ENCODE assay signal across 9 cellular contexts in the genomic region with DNA sequence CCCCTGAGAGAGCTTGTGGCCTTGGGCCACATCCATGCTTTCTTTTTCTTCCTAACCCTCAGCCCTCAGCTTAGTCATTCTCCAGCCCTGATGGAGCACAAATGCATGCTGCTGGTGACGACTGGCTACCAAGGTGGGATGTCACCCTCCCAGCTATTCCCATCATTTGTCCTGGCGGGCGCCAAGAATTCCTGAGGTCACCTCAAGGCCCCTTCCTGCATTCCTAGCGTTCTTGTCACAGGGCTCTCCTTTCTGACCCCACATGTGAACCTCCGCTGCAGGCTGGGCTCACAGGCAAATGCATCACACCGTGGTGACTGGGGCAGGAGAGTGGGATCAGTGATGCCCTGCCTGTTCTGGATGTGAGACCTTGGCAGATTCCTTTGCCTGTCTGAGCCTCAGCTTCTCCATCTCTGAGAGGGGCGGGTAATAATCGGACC. TPM values are rescaled to one million over a fixed set of nuclear protein-coding genes. Genes with fewer than 3 reads are reported as not detected.
A peak's percentile ranks its signal among the peaks of the same experiment; 100 is the strongest.
DNase-seq lines count a peak whose midpoint lies in the region; ATAC-seq and TF ChIP-seq lines count a peak whose summit lies in the region.
"Had no signal": no experiment of that assay in that cellular context is flagged by ENCODE, and none has a peak within 500 bp of the region (broad histone marks: within the 10 kb centered on the region; RNA-seq: fewer than 3 reads in every experiment).

No MANE protein-coding gene starts in this region.

- peak overlapping the region; percentile 81 for H3K27ac Mint-ChIP-seq in activated CD8-positive, alpha-beta T cell treated with anti-CD3 and anti-CD28 coated beads for 36 hours
- no peak overlapping the region for H3K27ac Mint-ChIP-seq in activated CD8-positive, alpha-beta T cell treated with anti-CD3 and anti-CD28 coated beads, Interleukin-2, amount 10 ng/mL, durations not matched to agents 7 days and 5 days
- H3K27ac Mint-ChIP-seq in WTC11: peak overlapping the region; percentile 57; the same call in 1 of the 2 replicates

- ATAC-seq in activated CD8-positive, alpha-beta T cell treated with anti-CD3 and anti-CD28 coated beads for 36 hours: no peak
- no peak for ATAC-seq in activated CD8-positive, alpha-beta T cell treated with anti-CD3 and anti-CD28 coated beads, Interleukin-2, amount 10 ng/mL, durations not matched to agents 7 days and 5 days
- ATAC-seq in WTC11 (peak; percentile 26), GM21723 (IDR thresholded peaks at IDR 0.05; ENCODE audit: unreplicated experiment) (no peak), GM19463 (IDR thresholded peaks at IDR 0.05; ENCODE audit: unreplicated experiment) (no peak)

- no peak overlapping the region for H3K4me3 Mint-ChIP-seq in activated CD8-positive, alpha-beta T cell treated with anti-CD3 and anti-CD28 coated beads for 36 hours
- no peak overlapping the region for H3K4me3 Mint-ChIP-seq in activated CD8-positive, alpha-beta T cell treated with anti-CD3 and anti-CD28 coated beads, Interleukin-2, amount 10 ng/mL, durations not matched to agents 7 days and 5 days
- H3K4me3 Mint-ChIP-seq in WTC11: no peak overlapping the region

- no peak for DNase-seq in activated CD8-positive, alpha-beta T cell treated with anti-CD3 and anti-CD28 coated beads for 36 hours
- no peak for DNase-seq in activated CD8-positive, alpha-beta T cell treated with anti-CD3 and anti-CD28 coated beads, Interleukin-2, amount 10 ng/mL, durations not matched to agents 7 days and 5 days
- DNase-seq in WTC11 (ENCODE audit: low spot score) (peak; percentile 34), hepatocyte (ENCODE audit: low spot score) (no peak), tibial artery (no peak), NCI-H524 (lab: John Stamatoyannopoulos, UW) (no peak)
- DNase-seq: BE2C had no signal

- CTCF ChIA-PET in activated CD8-positive, alpha-beta T cell treated with anti-CD3 and anti-CD28 coated beads for 36 hours (lab: Charles Lee): interaction anchor here (1.4 to 2.0 kb wide), 3 partner anchors 9 to 210 kb away, joined by 3 to 5 read pairs (median 3); a partner anchor contains a TSS
- CTCF ChIA-PET in activated CD8-positive, alpha-beta T cell treated with anti-CD3 and anti-CD28 coated beads, Interleukin-2, amount 10 ng/mL, durations not matched to agents 7 days and 5 days (lab: Charles Lee): interaction anchor here (0.6 to 2.3 kb wide), 2 partner anchors 103 to 126 kb away, joined by 3 to 11 read pairs; no protein-coding TSS in a partner anchor
- CTCF ChIA-PET in WTC11 (lab: Charles Lee): interaction anchor here (1.1 to 4.1 kb wide), 5 partner anchors 24 to 126 kb away, joined by 3 to 34 read pairs (median 6); no protein-coding TSS in a partner anchor

- H3K4me1 Mint-ChIP-seq in activated CD8-positive, alpha-beta T cell treated with anti-CD3 and anti-CD28 coated beads for 36 hours (ENCODE audit: low read depth): peaks cover 34% of the 10 kb centered on the region
- H3K4me1 Mint-ChIP-seq in activated CD8-positive, alpha-beta T cell treated with anti-CD3 and anti-CD28 coated beads, Interleukin-2, amount 10 ng/mL, durations not matched to agents 7 days and 5 days (ENCODE audit: low read depth): peaks cover 28% of the 10 kb centered on the region
- peaks cover 43% of the 10 kb centered on the region for H3K4me1 Mint-ChIP-seq in WTC11

- H3K9me2 ChIP-seq in hepatocyte (replicated peaks; ENCODE audit: insufficient read depth): no peaks in the 10 kb centered on the region

- intact Hi-C loops in activated CD8-positive, alpha-beta T cell treated with anti-CD3 and anti-CD28 coated beads for 36 hours (cut with micrococcal nuclease): no loop called here
- intact Hi-C loops in tibial artery (cut with DNase I; ENCODE audit: low total_unique reads): loop anchor here (10.0 kb wide), 1 partner anchor 85 kb away; no protein-coding TSS in a partner anchor

- H3K36me3 ChIP-seq in hepatocyte (replicated peaks; ENCODE audit: insufficient read depth, low read depth) (no peaks in the 10 kb centered on the region), tibial artery (no peaks in the 10 kb centered on the region)
- H3K36me3 ChIP-seq: BE2C had no signal

- no peak overlapping the region for H2AFZ ChIP-seq in hepatocyte

- H3K4me3 ChIP-seq in hepatocyte: no peak overlapping the region
- no peak overlapping the region for H3K4me3 ChIP-seq in tibial artery

- H3K4me2 ChIP-seq in hepatocyte: no peak overlapping the region

- TF ChIP-seq CTCF in activated CD8-positive, alpha-beta T cell treated with anti-CD3 and anti-CD28 coated beads for 36 hours (IDR thresholded peaks at IDR 0.05): no peak
- TF ChIP-seq CTCF in WTC11 (IDR thresholded peaks at IDR 0.05): no peak
- TF ChIP-seq CTCF in hepatocyte (IDR thresholded peaks at IDR 0.05; ENCODE audit: poor library complexity): no peak
- no peak for TF ChIP-seq CTCF in tibial artery (IDR thresholded peaks at IDR 0.05)

- WGBS in hepatocyte (ENCODE audit: low lambda C conversion rate, missing lambda C conversion rate): 77% methylated on average over 8 of the region's 8 CpGs

- no peaks in the 10 kb centered on the region for H3K9me3 Mint-ChIP-seq in activated CD8-positive, alpha-beta T cell treated with anti-CD3 and anti-CD28 coated beads for 36 hours
- H3K9me3 Mint-ChIP-seq in activated CD8-positive, alpha-beta T cell treated with anti-CD3 and anti-CD28 coated beads, Interleukin-2, amount 10 ng/mL, durations not matched to agents 7 days and 5 days (ENCODE audit: insufficient read depth): no peaks in the 10 kb centered on the region
- H3K9me3 Mint-ChIP-seq in WTC11: no peaks in the 10 kb centered on the region

- no peaks in the 10 kb centered on the region for H3K36me3 Mint-ChIP-seq in activated CD8-positive, alpha-beta T cell treated with anti-CD3 and anti-CD28 coated beads for 36 hours (ENCODE audit: low read depth)
- H3K36me3 Mint-ChIP-seq in activated CD8-positive, alpha-beta T cell treated with anti-CD3 and anti-CD28 coated beads, Interleukin-2, amount 10 ng/mL, durations not matched to agents 7 days and 5 days (ENCODE audit: low read depth): no peaks in the 10 kb centered on the region
- H3K36me3 Mint-ChIP-seq in WTC11: no peaks in the 10 kb centered on the region

- H3K27me3 ChIP-seq in hepatocyte: no peaks in the 10 kb centered on the region
- no peaks in the 10 kb centered on the region for H3K27me3 ChIP-seq in tibial artery
- H3K27me3 ChIP-seq: BE2C had no signal

- H3K79me2 ChIP-seq in hepatocyte: no peaks in the 10 kb centered on the region

- no peaks in the 10 kb centered on the region for H3K9me3 ChIP-seq in hepatocyte (ENCODE audit: low read depth)
- no peaks in the 10 kb centered on the region for H3K9me3 ChIP-seq in tibial artery
- H3K9me3 ChIP-seq: BE2C had no signal

- H3K27ac ChIP-seq in hepatocyte (peak overlapping the region; percentile 90), tibial artery (peak overlapping the region; percentile 52 to 81)

- H3K27me3 Mint-ChIP-seq in activated CD8-positive, alpha-beta T cell treated with anti-CD3 and anti-CD28 coated beads for 36 hours: peaks cover 3% of the 10 kb centered on the region
- peaks cover 7% of the 10 kb centered on the region for H3K27me3 Mint-ChIP-seq in activated CD8-positive, alpha-beta T cell treated with anti-CD3 and anti-CD28 coated beads, Interleukin-2, amount 10 ng/mL, durations not matched to agents 7 days and 5 days (ENCODE audit: low read depth)
- no peaks in the 10 kb centered on the region; the same call in 1 of the 2 replicates for H3K27me3 Mint-ChIP-seq in WTC11 (ENCODE audit: low read depth)

- POLR2A ChIA-PET in activated CD8-positive, alpha-beta T cell treated with anti-CD3 and anti-CD28 coated beads for 36 hours (lab: Charles Lee): interaction anchor here (0.8 to 1.2 kb wide), 4 partner anchors 8 to 40 kb away, joined by 3 to 4 read pairs (median 4); no protein-coding TSS in a partner anchor
- POLR2A ChIA-PET in activated CD8-positive, alpha-beta T cell treated with anti-CD3 and anti-CD28 coated beads, Interleukin-2, amount 10 ng/mL, durations not matched to agents 7 days and 5 days (lab: Charles Lee): interaction anchor here (0.6 to 3.1 kb wide), 2 partner anchors 82 to 587 kb away, joined by 3 to 11 read pairs; a partner anchor contains a TSS
- POLR2A ChIA-PET in WTC11 (lab: Charles Lee): interaction anchor here (0.7 to 1.4 kb wide), 2 partner anchors 53 to 55 kb away, joined by 3 to 5 read pairs; a partner anchor contains a TSS

- H3K4me1 ChIP-seq in hepatocyte (ENCODE audit: insufficient read depth): peaks cover 45% of the 10 kb centered on the region
- peaks cover 5 to 39% (median 27%) of the 10 kb centered on the region in 4 donors for H3K4me1 ChIP-seq in tibial artery
- H3K4me1 ChIP-seq: BE2C had no signal

- H4K20me1 ChIP-seq in hepatocyte (ENCODE audit: insufficient read depth, poor library complexity, severe bottlenecking): no peaks in the 10 kb centered on the region

TF ChIP-seq in WTC11, 78 proteins besides CTCF, POLR2A, EP300 and RAD21 (continues in another document):
- TF ChIP-seq ZNF671 (CRISPR knock-in tag; IDR thresholded peaks at IDR 0.05) (no peak), ZNF121 (CRISPR knock-in tag; IDR thresholded peaks at IDR 0.05) (0 out of 2 replicates have a peak, but pooled peaks have one; percentile 7), GTF2I (CRISPR knock-in tag; conservative IDR thresholded peaks at IDR 0.05) (no peak)
- TF ChIP-seq, protein P1, sequence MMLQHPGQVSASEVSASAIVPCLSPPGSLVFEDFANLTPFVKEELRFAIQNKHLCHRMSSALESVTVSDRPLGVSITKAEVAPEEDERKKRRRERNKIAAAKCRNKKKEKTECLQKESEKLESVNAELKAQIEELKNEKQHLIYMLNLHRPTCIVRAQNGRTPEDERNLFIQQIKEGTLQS (CRISPR knock-in tag; conservative IDR thresholded peaks at IDR 0.05): no peak
- TF ChIP-seq, protein P2, sequence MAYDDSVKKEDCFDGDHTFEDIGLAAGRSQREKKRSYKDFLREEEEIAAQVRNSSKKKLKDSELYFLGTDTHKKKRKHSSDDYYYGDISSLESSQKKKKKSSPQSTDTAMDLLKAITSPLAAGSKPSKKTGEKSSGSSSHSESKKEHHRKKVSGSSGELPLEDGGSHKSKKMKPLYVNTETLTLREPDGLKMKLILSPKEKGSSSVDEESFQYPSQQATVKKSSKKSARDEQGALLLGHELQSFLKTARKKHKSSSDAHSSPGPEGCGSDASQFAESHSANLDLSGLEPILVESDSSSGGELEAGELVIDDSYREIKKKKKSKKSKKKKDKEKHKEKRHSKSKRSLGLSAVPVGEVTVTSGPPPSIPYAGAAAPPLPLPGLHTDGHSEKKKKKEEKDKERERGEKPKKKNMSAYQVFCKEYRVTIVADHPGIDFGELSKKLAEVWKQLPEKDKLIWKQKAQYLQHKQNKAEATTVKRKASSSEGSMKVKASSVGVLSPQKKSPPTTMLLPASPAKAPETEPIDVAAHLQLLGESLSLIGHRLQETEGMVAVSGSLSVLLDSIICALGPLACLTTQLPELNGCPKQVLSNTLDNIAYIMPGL (CRISPR knock-in tag; IDR thresholded peaks at IDR 0.05): no peak

RNA-seq across cellular contexts. Expression of a gene that starts 53.4 kb away (rescaled TPM):
- total RNA-seq in activated CD8-positive, alpha-beta T cell treated with anti-CD3 and anti-CD28 coated beads for 36 hours: 10 to 100 TPM; 23.7 to 26.4 TPM
- total RNA-seq in activated CD8-positive, alpha-beta T cell treated with anti-CD3 and anti-CD28 coated beads, Interleukin-2, amount 10 ng/mL, durations not matched to agents 7 days and 5 days: 1 to 10 TPM; 7.2 to 8.2 TPM
- total RNA-seq in WTC11 (2021) (6.5 to 8.1 TPM (median 6.9 TPM) in 3 replicates), hepatocyte (7.2 and 8.1 TPM in 2 replicates)
- 0.78 and 0.85 TPM in 2 replicates for polyA plus RNA-seq in hepatocyte
